Comparison of ENCODE assay signal across 1 cellular context in the genomic region with DNA sequence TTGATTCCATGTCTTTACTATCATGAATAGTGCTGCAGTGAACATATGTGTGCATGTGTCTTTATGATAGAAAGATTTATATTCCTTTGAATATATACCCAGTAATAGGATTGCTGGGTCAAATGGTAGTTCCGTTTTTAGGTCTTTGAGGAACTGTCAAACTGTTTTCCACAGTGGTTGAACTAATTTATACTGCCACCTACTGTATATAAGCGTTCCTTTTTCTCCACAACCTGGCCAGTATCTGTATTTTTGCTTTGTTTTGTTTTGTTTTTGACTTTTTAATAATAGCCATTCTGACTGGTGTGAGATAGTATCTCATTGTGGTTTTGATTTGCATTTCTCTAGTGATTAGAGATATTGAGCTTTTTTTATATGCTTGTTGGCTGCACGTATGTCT.
TF ChIP-seq lines count a peak whose summit lies in the region.

No MANE protein-coding gene starts in this region.

TF ChIP-seq in SK-N-SH treated with all-trans-retinoic acid at 6 μM for 48 hours, 23 proteins besides CTCF, POLR2A, EP300 and RAD21 (continued from another document):
- TF ChIP-seq CREB5 (CRISPR knock-in tag; IDR thresholded peaks at IDR 0.05; ENCODE audit: low read depth) (no peak), RARB (CRISPR knock-in tag; IDR thresholded peaks at IDR 0.05) (no peak), ZNF8 (CRISPR knock-in tag; IDR thresholded peaks at IDR 0.05) (no peak), OSR1 (CRISPR knock-in tag; IDR thresholded peaks at IDR 0.05) (no peak), GLIS3 (CRISPR knock-in tag; IDR thresholded peaks at IDR 0.05) (no peak), ESRRG (CRISPR knock-in tag; IDR thresholded peaks at IDR 0.05) (no peak), ZNF70 (CRISPR knock-in tag; IDR thresholded peaks at IDR 0.05) (no peak), SNAI2 (CRISPR knock-in tag; IDR thresholded peaks at IDR 0.05) (no peak)
- TF ChIP-seq, protein P1, sequence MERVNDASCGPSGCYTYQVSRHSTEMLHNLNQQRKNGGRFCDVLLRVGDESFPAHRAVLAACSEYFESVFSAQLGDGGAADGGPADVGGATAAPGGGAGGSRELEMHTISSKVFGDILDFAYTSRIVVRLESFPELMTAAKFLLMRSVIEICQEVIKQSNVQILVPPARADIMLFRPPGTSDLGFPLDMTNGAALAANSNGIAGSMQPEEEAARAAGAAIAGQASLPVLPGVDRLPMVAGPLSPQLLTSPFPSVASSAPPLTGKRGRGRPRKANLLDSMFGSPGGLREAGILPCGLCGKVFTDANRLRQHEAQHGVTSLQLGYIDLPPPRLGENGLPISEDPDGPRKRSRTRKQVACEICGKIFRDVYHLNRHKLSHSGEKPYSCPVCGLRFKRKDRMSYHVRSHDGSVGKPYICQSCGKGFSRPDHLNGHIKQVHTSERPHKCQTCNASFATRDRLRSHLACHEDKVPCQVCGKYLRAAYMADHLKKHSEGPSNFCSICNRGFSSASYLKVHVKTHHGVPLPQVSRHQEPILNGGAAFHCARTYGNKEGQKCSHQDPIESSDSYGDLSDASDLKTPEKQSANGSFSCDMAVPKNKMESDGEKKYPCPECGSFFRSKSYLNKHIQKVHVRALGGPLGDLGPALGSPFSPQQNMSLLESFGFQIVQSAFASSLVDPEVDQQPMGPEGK (CRISPR knock-in tag; IDR thresholded peaks at IDR 0.05; ENCODE audit: borderline replicate concordance) = no peak
